ENCODE assay signal across 27 cellular contexts in the genomic region with DNA sequence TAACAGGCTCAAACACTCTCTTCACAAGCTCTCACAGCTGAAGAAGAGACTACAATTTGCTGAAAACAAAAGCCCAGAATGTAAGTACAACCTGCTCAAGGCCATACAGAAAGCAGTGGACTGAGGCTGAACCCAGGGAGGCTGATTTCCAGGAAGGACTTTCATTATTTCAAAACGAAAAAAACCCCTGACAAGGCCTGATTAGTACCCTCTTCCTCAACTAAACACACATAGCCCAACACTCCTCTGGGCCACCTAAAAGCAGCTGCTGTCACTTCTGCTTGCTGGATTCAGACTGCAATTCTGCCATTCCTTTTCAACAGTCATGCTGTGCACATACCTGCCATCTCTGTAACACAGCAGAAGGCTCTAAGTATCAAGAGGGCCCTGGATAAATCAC. TPM values are rescaled to one million over a fixed set of nuclear protein-coding genes. Genes with fewer than 3 reads are reported as not detected.
"Had no signal": no experiment of that assay in that cellular context is flagged by ENCODE, and none has a peak within 500 bp of the region (broad histone marks: within the 10 kb centered on the region; RNA-seq: fewer than 3 reads in every experiment).

No MANE protein-coding gene starts in this region.

- H3K4me3 ChIP-seq: esophagus squamous epithelium, left lung, lung, mucosa of descending colon, skin epidermis, testis, transverse colon had no signal

- FAIRE-seq: endometrium, islet of Langerhans had no signal

- H3K27me3 ChIP-seq: esophagus squamous epithelium, testis had no signal

- H3K36me3 ChIP-seq: esophagus squamous epithelium, left lung, transverse colon had no signal

- H3K4me1 ChIP-seq: left lung had no signal

- ATAC-seq: activated T-cell treated with anti-CD3 and anti-CD28 coated beads, Interleukin-2, amount 50 U/mL, for 4 hours; activated T-helper 17 cell treated with anti-CD3 and anti-CD28 coated beads, Interleukin-2, amount 50 U/mL, for 72 hours; left lung; mucosa of descending colon; sciatic nerve; stimulated activated naive CD8-positive, alpha-beta T cell treated with anti-CD3 and anti-CD28 coated beads, Interleukin-15, Interleukin-2, amounts not matched to agents 100 U/mL and 50 U/mL, for 24 hours; WTC11 had no signal

- H3K9me3 ChIP-seq: esophagus squamous epithelium, left lung, mucosa of descending colon, testis, transverse colon had no signal

- H3K27ac ChIP-seq: epithelial cell of prostate, esophagus squamous epithelium, left lung, skin epidermis, testis, transverse colon had no signal

- DNase-seq: activated CD4-positive, alpha-beta memory T cell treated with anti-CD3 and anti-CD28 coated beads, Interleukin-2, amount 10 ng/mL, durations not matched to agents 7 days and 5 days; activated CD4-positive, alpha-beta T cell treated with anti-CD3 and anti-CD28 coated beads for 1 hour; activated CD4-positive, alpha-beta T cell treated with anti-CD3 and anti-CD28 coated beads, Interleukin-2, amount 10 ng/mL, durations not matched to agents 7 days and 5 days; activated gamma-delta T cell treated with Interleukin-2 at 50 U/mL for 16 hours; activated naive CD4-positive, alpha-beta T cell treated with anti-CD3 and anti-CD28 coated beads, Interleukin-2, amount 50 U/mL, for 16 hours; activated T-cell treated with anti-CD3 and anti-CD28 coated beads, Interleukin-2, amount 50 U/mL, for 4 hours; amniotic stem cell; effector CD4-positive, alpha-beta T cell; esophagus squamous epithelium; foreskin melanocyte; left lung; mucosa of descending colon; stimulated activated CD4-positive, alpha-beta T cell treated with anti-CD3 and anti-CD28 coated beads, Interleukin-12 subunit alpha, Interleukin-12 subunit beta, amount 100 ng/mL, for 4 hours; stimulated activated CD4-positive, alpha-beta T cell treated with anti-CD3 and anti-CD28 coated beads, Interleukin-4, amount 100 ng/mL, for 1 hour; stimulated activated naive CD8-positive, alpha-beta T cell treated with anti-CD3 and anti-CD28 coated beads, Interleukin-15, Interleukin-2, amounts not matched to agents 100 U/mL and 50 U/mL, for 24 hours; testis; transverse colon had no signal

RNA-seq across cellular contexts. Expression of gene NRG2, which starts 18.2 kb away (rescaled TPM):
- total RNA-seq: activated CD4-positive, alpha-beta memory T cell treated with anti-CD3 and anti-CD28 coated beads, Interleukin-2, amount 10 ng/mL, durations not matched to agents 7 days and 5 days; activated CD4-positive, alpha-beta T cell treated with anti-CD3 and anti-CD28 coated beads, Interleukin-2, amount 10 ng/mL, durations not matched to agents 7 days and 5 days; myocyte; natural killer cell treated with Interleukin-12 subunit alpha and Interleukin-12 subunit beta and Interleukin-15 and Interleukin-18, amount 100 ng/mL, for 72 hours had no signal
